1 cellular context compared by ENCODE assay signal in genomic region chr1:109981128-109981379, GRCh38.
TF ChIP-seq lines count a peak whose summit lies in the region.

No MANE protein-coding gene starts in this region.

TF ChIP-seq in H1, 55 proteins besides CTCF, POLR2A, EP300 and RAD21:
- TF ChIP-seq KDM5A (IDR thresholded peaks at IDR 0.05; ENCODE audit: low read length) (no peak), EGR1 (IDR thresholded peaks at IDR 0.05; ENCODE audit: borderline replicate concordance, low read depth, low read length) (no peak)
